ENCODE assay signal across 8 cellular contexts in genomic region chr22:22720201-22720723, GRCh38.
DNase-seq lines count a peak whose midpoint lies in the region; ATAC-seq and TF ChIP-seq lines count a peak whose summit lies in the region.

No MANE protein-coding gene starts in this region.

- H2AFZ ChIP-seq in IMR-90 (replicated peaks; ENCODE audit: low read length, poor library complexity) (no peak overlapping the region), SU-DHL-6 (ENCODE audit: low read depth, low read length, severe bottlenecking) (peak overlapping the region; percentile 88), mesenchymal stem cell (ENCODE audit: low read depth, low read length) (no peak overlapping the region)

- no peaks in the 10 kb centered on the region for H3K79me1 ChIP-seq in IMR-90 (ENCODE audit: low read depth in 1 of 2, low read length in 2 of 2)
- H3K79me1 ChIP-seq in mesenchymal stem cell (replicated peaks; ENCODE audit: low read length, poor library complexity, severe bottlenecking) = no peaks in the 10 kb centered on the region

- peaks cover 3% of the 10 kb centered on the region; the same call in 1 of the 2 replicates for H3F3A ChIP-seq in SU-DHL-6 (ENCODE audit: insufficient read depth)

- H2BK120ac ChIP-seq in IMR-90 (ENCODE audit: low read depth, low read length) (no peak overlapping the region), mesenchymal stem cell (ENCODE audit: low read depth, low read length) (no peak overlapping the region)

- H3K4me1 ChIP-seq in IMR-90 (ENCODE audit: control insufficient read depth, insufficient read depth, low read length) = peaks cover 13% of the 10 kb centered on the region
- no peaks in the 10 kb centered on the region for H3K4me1 ChIP-seq in colonic mucosa
- no peaks in the 10 kb centered on the region for H3K4me1 ChIP-seq in mesenchymal stem cell (ENCODE audit: control insufficient read depth, insufficient read depth, low read depth, low read length)
- no peaks in the 10 kb centered on the region for H3K4me1 ChIP-seq in tibial nerve

- no peak overlapping the region for H3K4me3 ChIP-seq in IMR-90 (ENCODE audit: insufficient read depth, low read depth, low read length)
- peak overlapping the region; percentile 30 for H3K4me3 ChIP-seq in SU-DHL-6 (ENCODE audit: insufficient read depth, low read length, poor library complexity, severe bottlenecking)
- no peak overlapping the region for H3K4me3 ChIP-seq in colonic mucosa
- H3K4me3 ChIP-seq in mesenchymal stem cell (ENCODE audit: insufficient read depth in 1 of 2, low read depth in 1 of 2, low read length in 2 of 2) = no peak overlapping the region
- no peak overlapping the region for H3K4me3 ChIP-seq in tibial nerve

- TF ChIP-seq POLR2A in IMR-90 (IDR thresholded peaks at IDR 0.05; ENCODE audit: low read depth, low read length) (no peak), tibial nerve (IDR thresholded peaks at IDR 0.05) (no peak)

- H4K20me1 ChIP-seq in IMR-90 (ENCODE audit: insufficient read depth, low read length) (no peaks in the 10 kb centered on the region), SU-DHL-6 (ENCODE audit: low read depth, low read length) (no peaks in the 10 kb centered on the region)

- H3K18ac ChIP-seq in IMR-90 (ENCODE audit: low read depth, low read length) (no peak overlapping the region), mesenchymal stem cell (ENCODE audit: low read depth in 1 of 2, low read length in 2 of 2) (no peak overlapping the region)

- H3K14ac ChIP-seq in IMR-90 (replicated peaks; ENCODE audit: low read depth, low read length) (no peak overlapping the region), mesenchymal stem cell (ENCODE audit: low read length in 2 of 2) (no peak overlapping the region)

- no peak overlapping the region for H4K91ac ChIP-seq in IMR-90 (ENCODE audit: insufficient read depth, low read depth, low read length)
- no peak overlapping the region for H4K91ac ChIP-seq in mesenchymal stem cell (ENCODE audit: low read length)

- H4K5ac ChIP-seq in IMR-90 (ENCODE audit: low read depth, low read length) = no peak overlapping the region

- no peak for TF ChIP-seq RAD21 in IMR-90 (IDR thresholded peaks at IDR 0.05; ENCODE audit: low read length)

- H3K9me3 ChIP-seq in IMR-90 (ENCODE audit: control insufficient read depth, insufficient read depth, low read length) = no peaks in the 10 kb centered on the region
- no peaks in the 10 kb centered on the region for H3K9me3 ChIP-seq in SU-DHL-6 (ENCODE audit: insufficient read depth, low read length)
- H3K9me3 ChIP-seq in colonic mucosa = no peaks in the 10 kb centered on the region
- no peaks in the 10 kb centered on the region for H3K9me3 ChIP-seq in mesenchymal stem cell (ENCODE audit: control insufficient read depth, low read length)
- no peaks in the 10 kb centered on the region for H3K9me3 ChIP-seq in tibial nerve

- CTCF ChIA-PET in IMR-90 (lab: Yijun Ruan, JAX) = no interaction called here

- no peak overlapping the region for H3K9ac ChIP-seq in IMR-90 (ENCODE audit: low read depth, low read length)
- peak overlapping the region; percentile 54 for H3K9ac ChIP-seq in SU-DHL-6 (ENCODE audit: low read length)
- no peak overlapping the region for H3K9ac ChIP-seq in colonic mucosa (ENCODE audit: low read depth in 2 of 2, low read length in 2 of 2)
- H3K9ac ChIP-seq in mesenchymal stem cell (ENCODE audit: low read length) = no peak overlapping the region

- no peak overlapping the region for H4K8ac ChIP-seq in IMR-90 (ENCODE audit: low read depth in 2 of 2, low read length in 2 of 2)
- no peak overlapping the region for H4K8ac ChIP-seq in mesenchymal stem cell (ENCODE audit: low read length)

- H2AK5ac ChIP-seq in IMR-90 (ENCODE audit: low read depth, low read length) (no peak overlapping the region), mesenchymal stem cell (ENCODE audit: low read length, severe bottlenecking) (no peak overlapping the region)

- BruUV-seq in IMR-90 (replicated peaks; lab: Mats Ljungman, UMichigan) = no TSS peak

- H2BK12ac ChIP-seq in mesenchymal stem cell (ENCODE audit: low read length in 2 of 2) = no peak overlapping the region

- peak; percentile 21; the same call in 1 of the 2 replicates for ATAC-seq in IMR-90 (ENCODE audit: low read depth)

- H2BK5ac ChIP-seq in IMR-90 (ENCODE audit: low read depth, low read length, poor library complexity, severe bottlenecking) (no peak overlapping the region), mesenchymal stem cell (ENCODE audit: low read depth, low read length, poor library complexity, severe bottlenecking) (no peak overlapping the region)

- H3K79me2 ChIP-seq in SU-DHL-6 (ENCODE audit: insufficient read depth, low read length) = no peaks in the 10 kb centered on the region

- dilution Hi-C loops in IMR-90 (cut with HindIII; ENCODE audit: low sequenced_read_pairs, unreplicated experiment) = no loop called here

- DNase-seq in DMS 273 (lab: John Stamatoyannopoulos, UW; ENCODE audit: unreplicated experiment) (peak; percentile 65), GM20000 (ENCODE audit: low spot score) (peak; percentile 72), IMR-90 (peak; percentile 34), colonic mucosa (peak; percentile 51), mesenchymal stem cell (peak; percentile 22), tibial nerve (ENCODE audit: low spot score in 2 of 2) (peak in 1 of 2 donors; percentile 11), kidney glomerular epithelial cell (lab: John Stamatoyannopoulos, UW) (no peak)

- WGBS in IMR-90 (ENCODE audit: extremely low coverage in 2 of 2, insufficient read length in 1 of 2), 2 experiments = 50% methylated on average over 1 of the region's 3 CpGs; no CpG with 5 or more reads in 1 of the 2 experiments
- 25% methylated on average over 3 of the region's 3 CpGs for WGBS in mesenchymal stem cell
- 34 to 41% methylated on average over 3 of the region's 3 CpGs for WGBS in tibial nerve, 2 donors

- no peak for TF ChIP-seq EP300 in tibial nerve (IDR thresholded peaks at IDR 0.05)

- H3K23ac ChIP-seq in IMR-90 (ENCODE audit: low read depth, low read length) (no peak overlapping the region), mesenchymal stem cell (ENCODE audit: low read length in 2 of 2) (no peak overlapping the region)

- in situ Hi-C loops in IMR-90 (cut with MboI; ENCODE audit: low sequenced_read_pairs) = no loop called here

- intact Hi-C loops in IMR-90 (cut with micrococcal nuclease) = no loop called here
- intact Hi-C loops in colonic mucosa (cut with DNase I) = no loop called here

- no peak overlapping the region for H2BK15ac ChIP-seq in IMR-90 (ENCODE audit: low read depth, low read length)
- no peak overlapping the region for H2BK15ac ChIP-seq in mesenchymal stem cell (ENCODE audit: low read depth, poor library complexity, severe bottlenecking)

- H3K27me3 ChIP-seq in IMR-90 (ENCODE audit: control insufficient read depth, insufficient read depth, low read length) (peaks cover 1% of the 10 kb centered on the region; the same call in 1 of the 2 replicates), SU-DHL-6 (ENCODE audit: low read length) (no peaks in the 10 kb centered on the region), colonic mucosa (no peaks in the 10 kb centered on the region), mesenchymal stem cell (ENCODE audit: control insufficient read depth in 1 of 2, insufficient read depth in 1 of 2, low read length in 2 of 2) (peaks cover 6% of the 10 kb centered on the region in 2 experiments), tibial nerve (peaks cover 0 to 4% of the 10 kb centered on the region in 2 donors)

- no peaks in the 10 kb centered on the region for H3K36me3 ChIP-seq in IMR-90 (ENCODE audit: control insufficient read depth, insufficient read depth, low read length)
- H3K36me3 ChIP-seq in SU-DHL-6 (ENCODE audit: low read length) = no peaks in the 10 kb centered on the region
- H3K36me3 ChIP-seq in colonic mucosa = no peaks in the 10 kb centered on the region
- no peaks in the 10 kb centered on the region for H3K36me3 ChIP-seq in mesenchymal stem cell (ENCODE audit: control insufficient read depth in 1 of 2, insufficient read depth in 2 of 2, low read depth in 1 of 2, low read length in 2 of 2)
- H3K36me3 ChIP-seq in tibial nerve = no peaks in the 10 kb centered on the region

- no peak overlapping the region for H2AK9ac ChIP-seq in IMR-90 (replicated peaks; ENCODE audit: low read depth, low read length, poor library complexity)

- TF ChIP-seq CTCF in GM20000 (IDR thresholded peaks at IDR 0.05; ENCODE audit: extremely low read depth, missing control alignments) (peak; percentile 63), IMR-90 (conservative IDR thresholded peaks at IDR 0.05; ENCODE audit: low read depth, low read length) (peak; percentile 33; the same call in 1 of the 2 replicates), SU-DHL-6 (IDR thresholded peaks at IDR 0.05; ENCODE audit: insufficient read depth, low read length, poor library complexity, severe bottlenecking) (peak; percentile 100), colonic mucosa (IDR thresholded peaks at IDR 0.05) (peak; percentile 39), tibial nerve (IDR thresholded peaks at IDR 0.05) (peak in 3 of 5 experiments; percentile 8 to 20 (median 18))

- no peak overlapping the region for H2BK20ac ChIP-seq in IMR-90 (ENCODE audit: low read depth, low read length)

- POLR2A ChIA-PET in IMR-90 (lab: Charles Lee; ENCODE audit: unreplicated experiment) = no interaction called here

- H3K4ac ChIP-seq in IMR-90 (ENCODE audit: low read depth, low read length) = no peak overlapping the region
- H3K4ac ChIP-seq in mesenchymal stem cell (ENCODE audit: low read depth in 1 of 2, low read length in 2 of 2) = no peak overlapping the region

- no peak overlapping the region for H3K56ac ChIP-seq in IMR-90 (ENCODE audit: extremely low read depth, insufficient read depth, low read length)

- H3K9me2 ChIP-seq in SU-DHL-6 (replicated peaks; ENCODE audit: insufficient read depth, low read length) = no peaks in the 10 kb centered on the region

- H3K4me2 ChIP-seq in IMR-90 (ENCODE audit: low read depth, low read length) (no peak overlapping the region), SU-DHL-6 (ENCODE audit: low read depth, low read length, poor library complexity, severe bottlenecking) (peak overlapping the region; percentile 64), mesenchymal stem cell (ENCODE audit: low read length, poor library complexity, severe bottlenecking) (no peak overlapping the region)

- H3K27ac ChIP-seq in IMR-90 (ENCODE audit: insufficient read depth, low read length) (no peak overlapping the region), SU-DHL-6 (ENCODE audit: low read depth, low read length) (peak overlapping the region; percentile 84), colonic mucosa (peak overlapping the region; percentile 54), mesenchymal stem cell (ENCODE audit: low read length, poor library complexity, severe bottlenecking) (no peak overlapping the region), tibial nerve (peak overlapping the region in 3 of 4 donors; percentile 36 to 64 (median 59))

- H3K9me1 ChIP-seq in IMR-90 (ENCODE audit: insufficient read depth, low read length) = peaks cover 9% of the 10 kb centered on the region; the same call in 1 of the 2 replicates

Comparison
In these comparisons a context has a peak if more than half of its experiments do, and no peak if none do; other contexts are left out.
1. CTCF ChIP-seq: peak in every context shown above with its lines; median percentile 100 in SU-DHL-6; 63 in GM20000; 39 in colonic mucosa; 33 in IMR-90; 18 in tibial nerve.
2. H3K27ac ChIP-seq: peak in SU-DHL-6 (single experiment), colonic mucosa (single experiment) and tibial nerve (3 of 4); none in IMR-90 (single experiment) and mesenchymal stem cell (single experiment).